ENCODE assay signal across 1 cellular context in genomic region chr22:39312410-39312809, GRCh38.
TF ChIP-seq lines count a peak whose summit lies in the region.

No MANE protein-coding gene starts in this region.

TF ChIP-seq in H1, 55 proteins besides CTCF, POLR2A, EP300 and RAD21:
- no peak for TF ChIP-seq RXRA (IDR thresholded peaks at IDR 0.05; ENCODE audit: insufficient read depth, low read depth, low read length)
- TF ChIP-seq POLR2AphosphoS5 (IDR thresholded peaks at IDR 0.05; ENCODE audit: low read depth, low read length) = peak; percentile 85
